Comparison of ENCODE assay signal across 25 cellular contexts in genomic region chr6:19734519-19734918, GRCh38.
"Had no signal": no experiment of that assay in that cellular context is flagged by ENCODE, and none has a peak within 500 bp of the region (broad histone marks: within the 10 kb centered on the region; RNA-seq: fewer than 3 reads in every experiment).

No MANE protein-coding gene starts in this region.

- H3K27me3 ChIP-seq: gastroesophageal sphincter, heart left ventricle, right lobe of liver, thyroid gland, upper lobe of right lung had no signal

- H3K4me1 Mint-ChIP-seq: activated naive CD8-positive, alpha-beta T cell treated with anti-CD3 and anti-CD28 coated beads for 36 hours; memory B cell had no signal

- H3K36me3 ChIP-seq: gastroesophageal sphincter, heart left ventricle, right lobe of liver, thyroid gland, upper lobe of right lung had no signal

- H3K36me3 Mint-ChIP-seq: activated naive CD8-positive, alpha-beta T cell treated with anti-CD3 and anti-CD28 coated beads for 36 hours; memory B cell had no signal

- H3K27ac Mint-ChIP-seq: activated naive CD8-positive, alpha-beta T cell treated with anti-CD3 and anti-CD28 coated beads for 36 hours; dendritic cell treated with granulocyte-macrophage colony-stimulating factor and Interleukin-4, amounts not matched to agents 40 ng/mL and 50 ng/mL, for 4 days; memory B cell; nephron progenitor cell; stimulated activated naive CD8-positive, alpha-beta T cell treated with anti-CD3 and anti-CD28 coated beads, Interleukin-15, Interleukin-2, amounts not matched to agents 100 ng/mL and 50 ng/mL, for 24 hours had no signal

- H3K9me3 ChIP-seq: right lobe of liver, thyroid gland, upper lobe of right lung had no signal

- DNase-seq: activated CD4-positive, alpha-beta T cell treated with anti-CD3 and anti-CD28 coated beads, Interleukin-2, amount 50 U/mL, for 4 hours; activated CD8-positive, alpha-beta memory T cell treated with anti-CD3 and anti-CD28 coated beads for 24 hours; activated CD8-positive, alpha-beta memory T cell treated with anti-CD3 and anti-CD28 coated beads, Interleukin-2, amount 50 U/mL, for 4 hours; activated naive CD4-positive, alpha-beta T cell treated with Interleukin-2 at 50 U/mL for 16 hours; activated naive CD8-positive, alpha-beta T cell treated with anti-CD3 and anti-CD28 coated beads for 36 hours; activated T-cell treated with anti-CD3 and anti-CD28 coated beads, Interleukin-2, amount 50 U/mL, for 4 hours; effector CD4-positive, alpha-beta T cell; erythroblast; heart left ventricle; islet precursor cell; left cardiac atrium; nephron progenitor cell; occipital lobe; right lobe of liver; stimulated activated CD4-positive, alpha-beta T cell treated with anti-CD3 and anti-CD28 coated beads, Interleukin-1b, Interleukin-23, amount 100 ng/mL, for 48 hours; substantia nigra; T-helper 1 cell; T-helper 9 cell; thyroid gland; upper lobe of right lung had no signal

- H3K4me3 ChIP-seq: gastroesophageal sphincter, heart left ventricle, right lobe of liver, skin epidermis, thyroid gland, upper lobe of right lung had no signal

- H3K9me3 Mint-ChIP-seq: activated naive CD8-positive, alpha-beta T cell treated with anti-CD3 and anti-CD28 coated beads for 36 hours; dendritic cell treated with granulocyte-macrophage colony-stimulating factor and Interleukin-4, amounts not matched to agents 40 ng/mL and 50 ng/mL, for 4 days; stimulated activated naive CD8-positive, alpha-beta T cell treated with anti-CD3 and anti-CD28 coated beads, Interleukin-15, Interleukin-2, amounts not matched to agents 100 ng/mL and 50 ng/mL, for 24 hours had no signal

- H3K27ac ChIP-seq: gastroesophageal sphincter, heart left ventricle, right lobe of liver, thyroid gland, upper lobe of right lung had no signal

- H3K4me1 ChIP-seq: gastroesophageal sphincter, heart left ventricle, right lobe of liver, thyroid gland, upper lobe of right lung had no signal

- H3K4me3 Mint-ChIP-seq: activated naive CD8-positive, alpha-beta T cell treated with anti-CD3 and anti-CD28 coated beads for 36 hours; activated T-cell treated with anti-CD3 and anti-CD28 coated beads, Interleukin-2, amount 50 U/mL, for 4 hours; dendritic cell treated with granulocyte-macrophage colony-stimulating factor and Interleukin-4, amounts not matched to agents 40 ng/mL and 50 ng/mL, for 4 days; memory B cell; nephron progenitor cell; stimulated activated naive CD8-positive, alpha-beta T cell treated with anti-CD3 and anti-CD28 coated beads, Interleukin-15, Interleukin-2, amounts not matched to agents 100 ng/mL and 50 ng/mL, for 24 hours had no signal

- H3K27me3 Mint-ChIP-seq: dendritic cell treated with granulocyte-macrophage colony-stimulating factor and Interleukin-4, amounts not matched to agents 40 ng/mL and 50 ng/mL, for 4 days; memory B cell; stimulated activated naive CD8-positive, alpha-beta T cell treated with anti-CD3 and anti-CD28 coated beads, Interleukin-15, Interleukin-2, amounts not matched to agents 100 ng/mL and 50 ng/mL, for 24 hours had no signal

- ATAC-seq: activated T-cell treated with anti-CD3 and anti-CD28 coated beads, Interleukin-2, amount 50 U/mL, for 4 hours; gastroesophageal sphincter; heart left ventricle; left cardiac atrium; right lobe of liver; upper lobe of right lung had no signal
